Comparison of ENCODE assay signal across 18 cellular contexts in the genomic region with DNA sequence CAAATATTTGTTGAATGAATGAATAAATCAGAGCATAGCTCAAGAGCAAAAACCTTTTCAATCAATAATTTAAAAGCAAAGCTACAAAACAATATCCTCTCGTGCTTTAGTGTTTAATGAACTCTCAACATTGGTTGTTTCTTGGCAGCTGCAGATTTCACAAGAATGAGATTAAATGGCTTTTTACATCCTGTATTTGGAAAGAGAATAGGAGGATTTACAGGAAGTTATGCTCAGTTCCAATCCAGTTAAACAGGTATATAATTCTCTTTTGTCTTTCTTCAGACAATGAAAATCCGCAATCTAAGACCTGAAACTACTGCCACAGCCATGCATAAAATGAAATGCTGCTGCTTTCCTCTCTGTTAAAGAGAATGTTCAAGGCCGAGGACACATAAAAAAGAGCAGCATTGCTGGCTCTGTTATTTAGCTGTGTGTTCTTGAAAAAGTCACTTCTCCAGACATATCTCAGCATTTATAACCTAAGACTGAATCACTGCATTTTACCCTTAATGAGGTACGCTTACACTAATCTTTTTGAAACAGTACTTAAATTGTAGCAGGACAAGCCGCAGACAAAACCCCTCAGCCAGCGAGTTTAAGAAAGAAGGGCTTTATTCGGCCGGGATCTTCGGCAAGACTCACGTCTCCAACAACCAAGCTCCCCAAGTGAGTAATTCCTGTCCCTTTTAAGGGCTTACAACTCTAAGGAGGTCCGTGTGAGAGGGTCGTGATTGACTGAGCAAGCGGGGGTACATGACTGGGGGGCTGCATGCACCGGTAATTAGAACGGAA. TPM values are rescaled to one million over a fixed set of nuclear protein-coding genes. Genes with fewer than 3 reads are reported as not detected.
DNase-seq lines count a peak whose midpoint lies in the region; ATAC-seq and TF ChIP-seq lines count a peak whose summit lies in the region.
"Had no signal": no experiment of that assay in that cellular context is flagged by ENCODE, and none has a peak within 500 bp of the region (broad histone marks: within the 10 kb centered on the region; RNA-seq: fewer than 3 reads in every experiment).

No MANE protein-coding gene starts in this region.

- peak overlapping the region; percentile 81 for H3K27ac Mint-ChIP-seq in WTC11
- no peak overlapping the region for H3K27ac Mint-ChIP-seq in neural progenitor cell
- no peak overlapping the region for H3K27ac Mint-ChIP-seq in effector memory CD8-positive, alpha-beta T cell
- H3K27ac Mint-ChIP-seq: activated B cell treated with CpG ODN at 0.5 μM for 24 hours; activated naive CD8-positive, alpha-beta T cell treated with anti-CD3 and anti-CD28 coated beads, Interleukin-2, amount 10 ng/mL, durations not matched to agents 7 days and 5 days; dendritic cell treated with granulocyte-macrophage colony-stimulating factor and Interleukin-4, amounts not matched to agents 40 ng/mL and 50 ng/mL, for 4 days had no signal

- H2AFZ ChIP-seq in neural progenitor cell (replicated peaks): no peak overlapping the region

- H3F3A ChIP-seq in neural progenitor cell (ENCODE audit: low read depth): peaks cover 52% of the 10 kb centered on the region

- H3K36me3 Mint-ChIP-seq in WTC11 (0 out of 2 replicates have a peak, but pooled peaks cover 3% of the 10 kb centered on the region), neural progenitor cell (no peaks in the 10 kb centered on the region)
- peaks cover 25% of the 10 kb centered on the region for H3K36me3 Mint-ChIP-seq in effector memory CD8-positive, alpha-beta T cell (ENCODE audit: insufficient read depth)
- H3K36me3 Mint-ChIP-seq: naive B cell had no signal

- peak overlapping the region; percentile 16 for H3K4me3 ChIP-seq in neural progenitor cell
- H3K4me3 ChIP-seq: SJCRH30 had no signal

- peaks cover 34% of the 10 kb centered on the region for H3K4me1 ChIP-seq in neural progenitor cell
- H3K4me1 ChIP-seq: SJCRH30 had no signal

- TF ChIP-seq CTCF in WTC11 (IDR thresholded peaks at IDR 0.05) (no peak), neural progenitor cell (IDR thresholded peaks at IDR 0.05) (no peak)

- H4K20me1 ChIP-seq in neural progenitor cell (ENCODE audit: low read depth): no peaks in the 10 kb centered on the region

- H3K4me1 Mint-ChIP-seq in WTC11 (peaks cover 42% of the 10 kb centered on the region), neural progenitor cell (peaks cover 27% of the 10 kb centered on the region)
- peaks cover 19 to 20% of the 10 kb centered on the region in 2 donors for H3K4me1 Mint-ChIP-seq in effector memory CD8-positive, alpha-beta T cell (ENCODE audit: low read depth in 2 of 2)

- POLR2A ChIA-PET in WTC11 (lab: Charles Lee): no interaction called here

- no peak overlapping the region for H3K9ac ChIP-seq in neural progenitor cell

- ATAC-seq in WTC11: no peak
- ATAC-seq in GM18858 (IDR thresholded peaks at IDR 0.05; ENCODE audit: unreplicated experiment): no peak
- no peak for ATAC-seq in effector memory CD8-positive, alpha-beta T cell (replicated peaks)
- no peak for ATAC-seq in GM19328 (IDR thresholded peaks at IDR 0.05; ENCODE audit: unreplicated experiment)

- H3K27ac ChIP-seq in neural progenitor cell: peak overlapping the region; percentile 99
- H3K27ac ChIP-seq: SJCRH30 had no signal

- no peaks in the 10 kb centered on the region for H3K27me3 ChIP-seq in neural progenitor cell
- H3K27me3 ChIP-seq: SJCRH30 had no signal

- no peaks in the 10 kb centered on the region for H3K9me3 Mint-ChIP-seq in WTC11
- no peaks in the 10 kb centered on the region for H3K9me3 Mint-ChIP-seq in neural progenitor cell
- H3K9me3 Mint-ChIP-seq in effector memory CD8-positive, alpha-beta T cell: no peaks in the 10 kb centered on the region
- H3K9me3 Mint-ChIP-seq: activated B cell treated with CpG ODN at 0.5 μM for 24 hours; dendritic cell treated with granulocyte-macrophage colony-stimulating factor and Interleukin-4, amounts not matched to agents 40 ng/mL and 50 ng/mL, for 4 days had no signal

- CTCF ChIA-PET in WTC11 (lab: Charles Lee): interaction anchor here (1.3 kb wide), 1 partner anchor 181 kb away, joined by 3 read pairs; no protein-coding TSS in a partner anchor

- peak overlapping the region; percentile 87 for H3K4me2 ChIP-seq in neural progenitor cell

- no peaks in the 10 kb centered on the region for H3K9me3 ChIP-seq in neural progenitor cell (ENCODE audit: low read depth)
- H3K9me3 ChIP-seq: SJCRH30 had no signal

- H3K79me2 ChIP-seq in neural progenitor cell (ENCODE audit: low read depth): peaks cover 33% of the 10 kb centered on the region

- H3K27me3 Mint-ChIP-seq in WTC11 (ENCODE audit: low read depth): no peaks in the 10 kb centered on the region
- H3K27me3 Mint-ChIP-seq in neural progenitor cell (ENCODE audit: insufficient read depth, low read depth): peaks cover 2% of the 10 kb centered on the region
- peaks cover 3 to 26% of the 10 kb centered on the region in 2 donors for H3K27me3 Mint-ChIP-seq in effector memory CD8-positive, alpha-beta T cell
- H3K27me3 Mint-ChIP-seq: activated naive CD8-positive, alpha-beta T cell treated with anti-CD3 and anti-CD28 coated beads, Interleukin-2, amount 10 ng/mL, durations not matched to agents 7 days and 5 days; dendritic cell treated with granulocyte-macrophage colony-stimulating factor and Interleukin-4, amounts not matched to agents 40 ng/mL and 50 ng/mL, for 4 days had no signal

- DNase-seq in ELF-1 (ENCODE audit: low read depth, low spot score): peak; percentile 5
- DNase-seq in NCI-H2029 (lab: John Stamatoyannopoulos, UW): peak; percentile 73
- no peak for DNase-seq in WTC11 (ENCODE audit: low spot score)
- DNase-seq in neural progenitor cell (ENCODE audit: low spot score): peak; percentile 60
- DNase-seq in DMS 273 treated with DMSO at 0.1 percent for 48 hours (lab: John Stamatoyannopoulos, UW): no peak
- DNase-seq in effector memory CD8-positive, alpha-beta T cell: no peak
- DNase-seq: activated B cell treated with CpG ODN at 0.5 μM for 24 hours; activated CD8-positive, alpha-beta memory T cell treated with anti-CD3 and anti-CD28 coated beads, Interleukin-2, amount 50 U/mL, for 48 hours; activated naive CD8-positive, alpha-beta T cell treated with anti-CD3 and anti-CD28 coated beads, Interleukin-2, amount 10 ng/mL, durations not matched to agents 7 days and 5 days; CD4-positive, alpha-beta memory T cell; KBM-7; naive B cell; SJCRH30; substantia nigra had no signal

- no peaks in the 10 kb centered on the region for H3K36me3 ChIP-seq in neural progenitor cell
- H3K36me3 ChIP-seq: SJCRH30 had no signal

- H3K4me3 Mint-ChIP-seq in WTC11 (no peak overlapping the region), neural progenitor cell (no peak overlapping the region)
- no peak overlapping the region for H3K4me3 Mint-ChIP-seq in effector memory CD8-positive, alpha-beta T cell
- H3K4me3 Mint-ChIP-seq: activated B cell treated with CpG ODN at 0.5 μM for 24 hours; activated naive CD8-positive, alpha-beta T cell treated with anti-CD3 and anti-CD28 coated beads, Interleukin-2, amount 10 ng/mL, durations not matched to agents 7 days and 5 days; dendritic cell treated with granulocyte-macrophage colony-stimulating factor and Interleukin-4, amounts not matched to agents 40 ng/mL and 50 ng/mL, for 4 days had no signal

TF ChIP-seq in WTC11, 78 proteins besides CTCF, POLR2A, EP300 and RAD21 (continues in another document):
- no peak for TF ChIP-seq SMAD3 (CRISPR knock-in tag; IDR thresholded peaks at IDR 0.05; ENCODE audit: borderline replicate concordance)
- TF ChIP-seq HMGA2 (CRISPR knock-in tag; IDR thresholded peaks at IDR 0.05): no peak
- TF ChIP-seq GTF2I (CRISPR knock-in tag; conservative IDR thresholded peaks at IDR 0.05): no peak
- TF ChIP-seq TP53 (CRISPR knock-in tag; IDR thresholded peaks at IDR 0.05): no peak
- TF ChIP-seq, protein P1, sequence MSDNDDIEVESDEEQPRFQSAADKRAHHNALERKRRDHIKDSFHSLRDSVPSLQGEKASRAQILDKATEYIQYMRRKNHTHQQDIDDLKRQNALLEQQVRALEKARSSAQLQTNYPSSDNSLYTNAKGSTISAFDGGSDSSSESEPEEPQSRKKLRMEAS (CRISPR knock-in tag; IDR thresholded peaks at IDR 0.05): no peak
- TF ChIP-seq, protein P2, sequence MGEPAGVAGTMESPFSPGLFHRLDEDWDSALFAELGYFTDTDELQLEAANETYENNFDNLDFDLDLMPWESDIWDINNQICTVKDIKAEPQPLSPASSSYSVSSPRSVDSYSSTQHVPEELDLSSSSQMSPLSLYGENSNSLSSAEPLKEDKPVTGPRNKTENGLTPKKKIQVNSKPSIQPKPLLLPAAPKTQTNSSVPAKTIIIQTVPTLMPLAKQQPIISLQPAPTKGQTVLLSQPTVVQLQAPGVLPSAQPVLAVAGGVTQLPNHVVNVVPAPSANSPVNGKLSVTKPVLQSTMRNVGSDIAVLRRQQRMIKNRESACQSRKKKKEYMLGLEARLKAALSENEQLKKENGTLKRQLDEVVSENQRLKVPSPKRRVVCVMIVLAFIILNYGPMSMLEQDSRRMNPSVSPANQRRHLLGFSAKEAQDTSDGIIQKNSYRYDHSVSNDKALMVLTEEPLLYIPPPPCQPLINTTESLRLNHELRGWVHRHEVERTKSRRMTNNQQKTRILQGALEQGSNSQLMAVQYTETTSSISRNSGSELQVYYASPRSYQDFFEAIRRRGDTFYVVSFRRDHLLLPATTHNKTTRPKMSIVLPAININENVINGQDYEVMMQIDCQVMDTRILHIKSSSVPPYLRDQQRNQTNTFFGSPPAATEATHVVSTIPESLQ (CRISPR knock-in tag; IDR thresholded peaks at IDR 0.05): no peak
- TF ChIP-seq, protein P3, sequence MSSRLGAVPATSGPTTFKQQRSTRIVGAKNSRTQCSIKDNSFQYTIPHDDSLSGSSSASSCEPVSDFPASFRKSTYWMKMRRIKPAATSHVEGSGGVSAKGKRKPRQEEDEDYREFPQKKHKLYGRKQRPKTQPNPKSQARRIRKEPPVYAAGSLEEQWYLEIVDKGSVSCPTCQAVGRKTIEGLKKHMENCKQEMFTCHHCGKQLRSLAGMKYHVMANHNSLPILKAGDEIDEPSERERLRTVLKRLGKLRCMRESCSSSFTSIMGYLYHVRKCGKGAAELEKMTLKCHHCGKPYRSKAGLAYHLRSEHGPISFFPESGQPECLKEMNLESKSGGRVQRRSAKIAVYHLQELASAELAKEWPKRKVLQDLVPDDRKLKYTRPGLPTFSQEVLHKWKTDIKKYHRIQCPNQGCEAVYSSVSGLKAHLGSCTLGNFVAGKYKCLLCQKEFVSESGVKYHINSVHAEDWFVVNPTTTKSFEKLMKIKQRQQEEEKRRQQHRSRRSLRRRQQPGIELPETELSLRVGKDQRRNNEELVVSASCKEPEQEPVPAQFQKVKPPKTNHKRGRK (CRISPR knock-in tag; IDR thresholded peaks at IDR 0.05; ENCODE audit: borderline replicate concordance): no peak

RNA-seq across cellular contexts. Expression of gene C6orf52, which starts 3.6 kb away (rescaled TPM):
- total RNA-seq in WTC11 (2021) (0.42 to 1.8 TPM (median 0.50 TPM) in 3 replicates), neural progenitor cell (ENCODE audit: low replicate concordance) (0.45 and 2.9 TPM in 2 replicates)
- total RNA-seq: SJCRH30, skeletal muscle tissue had no signal

RNA-seq across cellular contexts. Expression of gene PAK1IP1, which starts 3.9 kb away (rescaled TPM):
- total RNA-seq in WTC11 (2021) (24.8 to 30.4 TPM (median 24.9 TPM) in 3 replicates), neural progenitor cell (ENCODE audit: low replicate concordance) (13.9 and 28.8 TPM in 2 replicates)

RNA-seq across cellular contexts. Expression of gene TMEM14C, which starts 32.0 kb away (rescaled TPM):
- total RNA-seq in WTC11 (2021) (103 to 122 TPM (median 119 TPM) in 3 replicates), neural progenitor cell (ENCODE audit: low replicate concordance) (199 and 315 TPM in 2 replicates)

RNA-seq across cellular contexts. Expression of gene TMEM14B, which starts 56.8 kb away (rescaled TPM):
- total RNA-seq in WTC11 (2021): 72.7 to 82.9 TPM (median 78.0 TPM) in 3 replicates
- total RNA-seq in neural progenitor cell (ENCODE audit: low replicate concordance): 96.0 and 138 TPM in 2 replicates

Comparison
In these comparisons a context has a peak if more than half of its experiments do, and no peak if none do; other contexts are left out.
1. DNase-seq: peak in ELF-1 (single experiment), NCI-H2029 (single experiment) and neural progenitor cell (single experiment); none in WTC11 (single experiment), DMS 273 treated with DMSO at 0.1 percent for 48 hours (single experiment) and effector memory CD8-positive, alpha-beta T cell (0 of 3).